14 cellular contexts compared by ENCODE assay signal in the genomic region with DNA sequence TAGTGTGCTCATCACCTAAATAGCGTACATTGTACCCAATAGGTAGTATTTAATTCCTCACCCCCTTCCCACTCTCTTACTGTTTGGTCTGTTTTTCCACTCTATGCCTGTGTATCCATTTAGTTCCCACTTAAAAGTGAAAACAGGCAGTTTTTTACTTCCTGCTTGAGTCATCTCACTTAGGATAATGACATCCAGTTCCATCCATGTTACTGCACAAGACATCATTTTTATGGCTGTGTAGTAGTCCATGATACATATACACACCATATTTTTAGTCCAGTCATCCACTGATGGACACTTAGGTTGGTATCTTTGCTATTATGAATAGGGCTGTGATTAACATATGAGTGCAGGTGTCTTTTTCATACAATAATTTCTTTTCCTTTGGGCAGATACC. TPM values are rescaled to one million over a fixed set of nuclear protein-coding genes. Genes with fewer than 3 reads are reported as not detected.
DNase-seq lines count a peak whose midpoint lies in the region; ATAC-seq, FAIRE-seq and TF ChIP-seq lines count a peak whose summit lies in the region.
"Had no signal": no experiment of that assay in that cellular context is flagged by ENCODE, and none has a peak within 500 bp of the region (broad histone marks: within the 10 kb centered on the region; RNA-seq: fewer than 3 reads in every experiment).

No MANE protein-coding gene starts in this region.

- H3K9me3 ChIP-seq in HEK293 (ENCODE audit: control insufficient read depth, insufficient read depth, low read depth, low read length): no peaks in the 10 kb centered on the region
- no peaks in the 10 kb centered on the region for H3K9me3 ChIP-seq in astrocyte (ENCODE audit: insufficient read depth, low read depth, low read length)
- H3K9me3 ChIP-seq in smooth muscle cell (replicated peaks; ENCODE audit: low read depth): no peaks in the 10 kb centered on the region
- H3K9me3 ChIP-seq: left ventricle myocardium inferior had no signal

- H3K9ac ChIP-seq in astrocyte (ENCODE audit: low read length) (no peak overlapping the region), smooth muscle cell (ENCODE audit: low read depth) (no peak overlapping the region)

- WGBS in smooth muscle cell (ENCODE audit: low lambda C conversion rate): 100% methylated on average over 1 of the region's 1 CpG

- H3K4me1 Mint-ChIP-seq in Calu3 (ENCODE audit: low read depth, unreplicated experiment) (peaks cover 69% of the 10 kb centered on the region), astrocyte (ENCODE audit: low read depth, unreplicated experiment) (peaks cover 19% of the 10 kb centered on the region)
- peaks cover 42 to 89% (median 83%) of the 10 kb centered on the region in 4 donors for H3K4me1 Mint-ChIP-seq in naive thymus-derived CD8-positive, alpha-beta T cell

- H2AFZ ChIP-seq in astrocyte (ENCODE audit: low read depth, low read length) (no peak overlapping the region), smooth muscle cell (ENCODE audit: low read depth) (no peak overlapping the region)

- H3K4me3 ChIP-seq in HEK293 (ENCODE audit: low read depth, low read length) (no peak overlapping the region), astrocyte (ENCODE audit: insufficient read depth, low read depth, low read length) (no peak overlapping the region), smooth muscle cell (no peak overlapping the region)
- H3K4me3 ChIP-seq: left ventricle myocardium inferior had no signal

- ATAC-seq in naive thymus-derived CD8-positive, alpha-beta T cell: peak in 1 of 2 donors; percentile 13
- ATAC-seq: right cardiac atrium had no signal

- H3F3A ChIP-seq in smooth muscle cell (ENCODE audit: low read depth): no peaks in the 10 kb centered on the region

- H3K79me2 ChIP-seq in astrocyte (ENCODE audit: insufficient read depth, low read length): peaks cover 99% of the 10 kb centered on the region
- peaks cover 61% of the 10 kb centered on the region for H3K79me2 ChIP-seq in smooth muscle cell (ENCODE audit: low read depth)

- CTCF ChIA-PET in Calu3 (lab: Charles Lee) (no interaction called here), HEK293 (lab: Yijun Ruan, JAX) (no interaction called here)

- FAIRE-seq in astrocyte (lab: Jason Lieb, UNC): no peak

- H3K27me3 Mint-ChIP-seq in Calu3 (ENCODE audit: unreplicated experiment) (no peaks in the 10 kb centered on the region), astrocyte (ENCODE audit: low read depth, unreplicated experiment) (no peaks in the 10 kb centered on the region)
- H3K27me3 Mint-ChIP-seq in naive thymus-derived CD8-positive, alpha-beta T cell: no peaks in the 10 kb centered on the region

- peaks cover 9% of the 10 kb centered on the region for H3K4me1 ChIP-seq in HEK293 (ENCODE audit: control insufficient read depth, insufficient read depth, low read length)
- no peaks in the 10 kb centered on the region for H3K4me1 ChIP-seq in astrocyte (ENCODE audit: insufficient read depth, low read length)
- H3K4me1 ChIP-seq in smooth muscle cell (ENCODE audit: low read depth): no peaks in the 10 kb centered on the region

- no peak overlapping the region for H3K27ac ChIP-seq in HEK293 (ENCODE audit: extremely low read depth, low read depth, low read length)
- H3K27ac ChIP-seq in astrocyte (ENCODE audit: low read depth, low read length): peak overlapping the region; percentile 2
- no peak overlapping the region for H3K27ac ChIP-seq in smooth muscle cell (ENCODE audit: low read depth)
- H3K27ac ChIP-seq: left ventricle myocardium inferior had no signal

- DNase-seq in Calu3 (no peak), astrocyte (ENCODE audit: low read depth) (no peak), NCI-H748 (lab: John Stamatoyannopoulos, UW; ENCODE audit: unreplicated experiment) (no peak), smooth muscle cell (lab: John Stamatoyannopoulos, UW; ENCODE audit: unreplicated experiment) (no peak), NOMO-1 treated with dmso at 0.1 percent for 144 hours (lab: John Stamatoyannopoulos, UW; ENCODE audit: unreplicated experiment) (no peak)
- DNase-seq in naive thymus-derived CD8-positive, alpha-beta T cell: no peak
- DNase-seq: left ventricle myocardium inferior; NCI-H2029; right cardiac atrium; Right ventricle myocardium superior; stimulated activated CD4-positive, alpha-beta T cell treated with anti-CD3 and anti-CD28 coated beads, Interleukin-4, amount 100 ng/mL, for 1 hour; T1000 had no signal

- intact Hi-C loops in Calu3 (cut with micrococcal nuclease; ENCODE audit: unreplicated experiment): loop anchor here (5.0 kb wide), 1 partner anchor 661 kb away; a partner anchor contains a TSS

- H3K9me3 Mint-ChIP-seq in Calu3 (ENCODE audit: low read depth, unreplicated experiment): no peaks in the 10 kb centered on the region
- no peaks in the 10 kb centered on the region for H3K9me3 Mint-ChIP-seq in astrocyte (ENCODE audit: unreplicated experiment)
- no peaks in the 10 kb centered on the region for H3K9me3 Mint-ChIP-seq in naive thymus-derived CD8-positive, alpha-beta T cell
- H3K9me3 Mint-ChIP-seq: neural crest cell had no signal

- no peak for TF ChIP-seq CTCF in Calu3 (IDR thresholded peaks at IDR 0.05; ENCODE audit: unreplicated experiment)
- TF ChIP-seq CTCF in HEK293 (tag by site-specific recombination; IDR thresholded peaks at IDR 0.05): no peak
- TF ChIP-seq CTCF in astrocyte (IDR thresholded peaks at IDR 0.05; ENCODE audit: insufficient read depth, low read depth, low read length): no peak
- TF ChIP-seq CTCF in smooth muscle cell (IDR thresholded peaks at IDR 0.05; ENCODE audit: borderline replicate concordance, insufficient read depth, poor library complexity, severe bottlenecking): no peak

- H3K36me3 Mint-ChIP-seq in Calu3 (ENCODE audit: insufficient read depth, unreplicated experiment) (peaks cover 23% of the 10 kb centered on the region), astrocyte (ENCODE audit: low read depth, unreplicated experiment) (peaks cover 2% of the 10 kb centered on the region)
- H3K36me3 Mint-ChIP-seq in naive thymus-derived CD8-positive, alpha-beta T cell: peaks cover 0 to 43% (median 10%) of the 10 kb centered on the region in 3 donors

- H3K36me3 ChIP-seq in HEK293 (ENCODE audit: control insufficient read depth in 2 of 2, insufficient read depth in 1 of 2, low read length in 2 of 2): peaks cover 6 to 11% of the 10 kb centered on the region in 2 experiments; a peak in 2 of 3 replicates
- peaks cover 14% of the 10 kb centered on the region for H3K36me3 ChIP-seq in astrocyte (ENCODE audit: insufficient read depth, low read length)
- no peaks in the 10 kb centered on the region for H3K36me3 ChIP-seq in smooth muscle cell (ENCODE audit: low read depth)

- BruUV-seq in Calu3 (replicated peaks; lab: Mats Ljungman, UMichigan): no TSS peak

- H3K27me3 ChIP-seq in astrocyte (ENCODE audit: insufficient read depth, low read length): no peaks in the 10 kb centered on the region
- H3K27me3 ChIP-seq in smooth muscle cell (ENCODE audit: low read depth): no peaks in the 10 kb centered on the region

- peak overlapping the region; percentile 24 for H3K4me2 ChIP-seq in astrocyte (ENCODE audit: low read length)
- no peak overlapping the region for H3K4me2 ChIP-seq in smooth muscle cell

- H3K4me3 Mint-ChIP-seq in Calu3 (ENCODE audit: low read depth, unreplicated experiment): no peak overlapping the region
- H3K4me3 Mint-ChIP-seq in astrocyte (ENCODE audit: unreplicated experiment): no peak overlapping the region
- peak overlapping the region; percentile 66 to 92 (median 84) for H3K4me3 Mint-ChIP-seq in naive thymus-derived CD8-positive, alpha-beta T cell
- H3K4me3 Mint-ChIP-seq: neural crest cell had no signal

- H4K20me1 ChIP-seq in astrocyte (ENCODE audit: insufficient read depth, low read length): peaks cover 81% of the 10 kb centered on the region
- peaks cover 76% of the 10 kb centered on the region for H4K20me1 ChIP-seq in smooth muscle cell (ENCODE audit: low read depth)

- H3K27ac Mint-ChIP-seq in Calu3 (ENCODE audit: unreplicated experiment) (peak overlapping the region; percentile 96), astrocyte (ENCODE audit: unreplicated experiment) (no peak overlapping the region)
- peak overlapping the region; percentile 83 to 96 (median 92) for H3K27ac Mint-ChIP-seq in naive thymus-derived CD8-positive, alpha-beta T cell

- POLR2A ChIA-PET in HEK293 (lab: Yijun Ruan, JAX): no interaction called here
- POLR2A ChIA-PET in naive thymus-derived CD8-positive, alpha-beta T cell (lab: Charles Lee): interaction anchor here (0.8 to 11.5 kb wide), 2 partner anchors 40 to 52 kb away, joined by 3 to 373 read pairs; no protein-coding TSS in a partner anchor

TF ChIP-seq in HEK293, 187 proteins besides CTCF, POLR2A, EP300 and RAD21 (continues in another document):
- TF ChIP-seq MEIS1 (CRISPR knock-in tag; IDR thresholded peaks at IDR 0.05; ENCODE audit: borderline replicate concordance) (no peak), ZNF561 (tag by site-specific recombination; IDR thresholded peaks at IDR 0.05; ENCODE audit: borderline replicate concordance) (no peak), ZNF394 (tag by site-specific recombination; IDR thresholded peaks at IDR 0.05; ENCODE audit: borderline replicate concordance) (no peak), ZFP69B (tag by site-specific recombination; IDR thresholded peaks at IDR 0.05) (no peak)
- TF ChIP-seq, protein P1, sequence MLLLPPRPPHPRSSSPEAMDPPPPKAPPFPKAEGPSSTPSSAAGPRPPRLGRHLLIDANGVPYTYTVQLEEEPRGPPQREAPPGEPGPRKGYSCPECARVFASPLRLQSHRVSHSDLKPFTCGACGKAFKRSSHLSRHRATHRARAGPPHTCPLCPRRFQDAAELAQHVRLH (tag by site-specific recombination; IDR thresholded peaks at IDR 0.05): 0 out of 2 replicates have a peak, but pooled peaks have one; percentile 31
- TF ChIP-seq, protein P2, sequence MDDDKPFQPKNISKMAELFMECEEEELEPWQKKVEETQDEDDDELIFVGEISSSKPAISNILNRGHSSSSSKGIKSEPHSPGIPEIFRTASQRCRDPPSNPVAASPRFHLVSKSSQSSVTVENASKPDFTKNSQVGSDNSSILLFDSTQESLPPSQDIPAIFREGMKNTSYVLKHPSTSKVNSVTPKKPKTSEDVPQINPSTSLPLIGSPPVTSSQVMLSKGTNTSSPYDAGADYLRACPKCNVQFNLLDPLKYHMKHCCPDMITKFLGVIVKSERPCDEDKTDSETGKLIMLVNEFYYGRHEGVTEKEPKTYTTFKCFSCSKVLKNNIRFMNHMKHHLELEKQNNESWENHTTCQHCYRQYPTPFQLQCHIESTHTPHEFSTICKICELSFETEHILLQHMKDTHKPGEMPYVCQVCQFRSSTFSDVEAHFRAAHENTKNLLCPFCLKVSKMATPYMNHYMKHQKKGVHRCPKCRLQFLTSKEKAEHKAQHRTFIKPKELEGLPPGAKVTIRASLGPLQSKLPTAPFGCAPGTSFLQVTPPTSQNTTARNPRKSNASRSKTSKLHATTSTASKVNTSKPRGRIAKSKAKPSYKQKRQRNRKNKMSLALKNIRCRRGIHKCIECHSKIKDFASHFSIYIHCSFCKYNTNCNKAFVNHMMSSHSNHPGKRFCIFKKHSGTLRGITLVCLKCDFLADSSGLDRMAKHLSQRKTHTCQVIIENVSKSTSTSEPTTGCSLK (tag by site-specific recombination; IDR thresholded peaks at IDR 0.05): no peak

RNA-seq across cellular contexts. Expression of a gene that starts 10.1 kb away (rescaled TPM):
- total RNA-seq in Calu3 (2022) (35.9 and 53.5 TPM in 2 replicates), astrocyte (38.4 and 39.1 TPM in 2 replicates), smooth muscle cell (25.5 and 28.2 TPM in 2 replicates)
- total RNA-seq in naive thymus-derived CD8-positive, alpha-beta T cell: 100 to 1,000 TPM; 203 to 208 TPM
- polyA plus RNA-seq in naive thymus-derived CD8-positive, alpha-beta T cell: 100 to 1,000 TPM; 242 to 346 (median 262) TPM
- 21.0 and 26.8 TPM in 2 replicates for polyA plus RNA-seq in smooth muscle cell

Comparison
In these comparisons a context has a peak if more than half of its experiments do, and no peak if none do; other contexts are left out.
1. H3K4me3 Mint-ChIP-seq: peak in naive thymus-derived CD8-positive, alpha-beta T cell (10 of 10); none in Calu3 (single experiment) and astrocyte (single experiment).